In genomic region chr1:162855461-162856150, GRCh38 we compare ENCODE assay signal across 18 cellular contexts. TPM values are rescaled to one million over a fixed set of nuclear protein-coding genes. Genes with fewer than 3 reads are reported as not detected.
DNase-seq lines count a peak whose midpoint lies in the region; FAIRE-seq and TF ChIP-seq lines count a peak whose summit lies in the region.
"Had no signal": no experiment of that assay in that cellular context is flagged by ENCODE, and none has a peak within 500 bp of the region (broad histone marks: within the 10 kb centered on the region; RNA-seq: fewer than 3 reads in every experiment).

No MANE protein-coding gene starts in this region.

- no TSS peak for BruUV-seq in mammary epithelial cell (replicated peaks; lab: Mats Ljungman, UMichigan)

- DNase-seq in AG20443 (ENCODE audit: low spot score): peak; percentile 37
- DNase-seq in NCI-H82 treated with DMSO at 0.1 percent for 48 hours (lab: John Stamatoyannopoulos, UW; ENCODE audit: unreplicated experiment): peak; percentile 92
- DNase-seq in mammary epithelial cell: peak; percentile 39
- peak; percentile 36 for DNase-seq in mesendoderm
- DNase-seq in activated effector memory CD4-positive, alpha-beta T cell treated with Interleukin-2 at 50 U/mL for 16 hours: no peak
- no peak for DNase-seq in putamen (ENCODE audit: low spot score)
- DNase-seq in HuH-7 (ENCODE audit: low spot score): no peak
- DNase-seq in D721Med (ENCODE audit: insufficient read length, low spot score): no peak
- DNase-seq: activated CD4-positive, alpha-beta T cell treated with anti-CD3 and anti-CD28 coated beads, Interleukin-2, amount 50 U/mL, for 1 hour; BE2C; central memory CD4-positive, alpha-beta T cell; MV-4-11; occipital lobe; OCI-M1; stimulated activated CD4-positive, alpha-beta T cell treated with anti-CD3 and anti-CD28 coated beads, Interleukin-2, amount 100 ng/mL, for 48 hours had no signal

- no peak overlapping the region for H3K18ac ChIP-seq in mesendoderm (ENCODE audit: low read length)

- H2AK5ac ChIP-seq in mesendoderm (ENCODE audit: low read length): no peak overlapping the region

- H4K20me1 ChIP-seq in mammary epithelial cell (ENCODE audit: insufficient read depth, low read length): no peaks in the 10 kb centered on the region

- H3K4ac ChIP-seq in mesendoderm (ENCODE audit: low read depth, low read length): no peak overlapping the region

- no peak overlapping the region for H3K23ac ChIP-seq in mesendoderm (ENCODE audit: low read length)

- dilution Hi-C loops in mammary epithelial cell (cut with HindIII; ENCODE audit: low sequenced_read_pairs): loop anchor here (25.0 kb wide), 2 partner anchors 332 to 457 kb away; partner anchors contain the start of gene NUF2

- H4K8ac ChIP-seq in mesendoderm (ENCODE audit: low read depth, low read length): no peak overlapping the region

- H3K27me3 ChIP-seq in mammary epithelial cell (ENCODE audit: insufficient read depth, low read length) (no peaks in the 10 kb centered on the region), mesendoderm (ENCODE audit: insufficient read depth, low read length, poor library complexity) (no peaks in the 10 kb centered on the region)
- H3K27me3 ChIP-seq: BE2C had no signal

- no peak overlapping the region for H2AFZ ChIP-seq in mammary epithelial cell (ENCODE audit: low read depth, low read length)
- H2AFZ ChIP-seq: GM23338 had no signal

- in situ Hi-C loops in mammary epithelial cell (cut with MboI; ENCODE audit: low sequenced_read_pairs in 2 of 2): loop anchor here (5.0 to 10.0 kb wide), 3 partner anchors 319 to 462 kb away; no protein-coding TSS in a partner anchor

- H3K79me1 ChIP-seq in mesendoderm (ENCODE audit: low read length): no peaks in the 10 kb centered on the region

- H3K36me3 ChIP-seq in mammary epithelial cell (ENCODE audit: insufficient read depth, low read length): no peaks in the 10 kb centered on the region
- no peaks in the 10 kb centered on the region for H3K36me3 ChIP-seq in mesendoderm (ENCODE audit: control insufficient read depth, insufficient read depth, low read length)
- H3K36me3 ChIP-seq: BE2C had no signal

- no peak overlapping the region for H4K5ac ChIP-seq in mesendoderm (ENCODE audit: low read length)

- no peak overlapping the region for H2BK5ac ChIP-seq in mesendoderm (ENCODE audit: low read length)

- WGBS in mammary epithelial cell (ENCODE audit: low coverage, missing lambda C conversion rate): 72% methylated on average over 4 of the region's 4 CpGs
- WGBS in mesendoderm (ENCODE audit: extremely low coverage, insufficient coverage, low lambda C conversion rate): no CpG with 5 or more reads among the region's 4 CpGs

- H3K79me2 ChIP-seq in mammary epithelial cell (ENCODE audit: insufficient read depth, low read length): no peaks in the 10 kb centered on the region
- no peaks in the 10 kb centered on the region for H3K79me2 ChIP-seq in mesendoderm (ENCODE audit: control insufficient read depth, insufficient read depth, low read length)

- H3K4me3 ChIP-seq in mammary epithelial cell (replicated peaks in 1 of 3; ENCODE audit: insufficient read depth in 1 of 3, low read depth in 2 of 3, low read length in 3 of 3): no peak overlapping the region
- no peak overlapping the region for H3K4me3 ChIP-seq in mesendoderm (ENCODE audit: low read length)
- H3K4me3 ChIP-seq: GM23338 had no signal

- H3K9me3 ChIP-seq in mammary epithelial cell (replicated peaks; ENCODE audit: insufficient read depth, low read length): no peaks in the 10 kb centered on the region
- H3K9me3 ChIP-seq: BE2C had no signal

- peaks cover 38% of the 10 kb centered on the region for H3K4me1 ChIP-seq in mammary epithelial cell (ENCODE audit: insufficient read depth, low read length)
- H3K4me1 ChIP-seq in mesendoderm (ENCODE audit: control insufficient read depth, low read depth, low read length): no peaks in the 10 kb centered on the region

- intact Hi-C loops in mammary epithelial cell (cut with micrococcal nuclease): loop anchor here (2.0 to 5.0 kb wide), 2 partner anchors 52 to 465 kb away; partner anchors contain the start of gene NUF2

- TF ChIP-seq CTCF in mammary epithelial cell (conservative IDR thresholded peaks at IDR 0.05 in 1 of 2, IDR thresholded peaks at IDR 0.05 in 1 of 2; ENCODE audit: extremely low read depth in 1 of 2, insufficient read depth in 1 of 2, low read depth in 1 of 2, low read length in 2 of 2): no peak
- no peak for TF ChIP-seq CTCF in D721Med (IDR thresholded peaks at IDR 0.05; ENCODE audit: insufficient read depth, missing control alignments)

- peak overlapping the region; percentile 30 for H3K27ac ChIP-seq in mammary epithelial cell (ENCODE audit: insufficient read depth, low read depth, low read length)
- no peak overlapping the region for H3K27ac ChIP-seq in mesendoderm (ENCODE audit: low read depth, low read length)
- H3K27ac ChIP-seq: HL-60 had no signal

- peak overlapping the region; percentile 89 for H2BK15ac ChIP-seq in mesendoderm (replicated peaks; ENCODE audit: low read depth)

- CTCF ChIA-PET in mammary epithelial cell (lab: Charles Lee; ENCODE audit: low non-redundant PET): interaction anchor here (0.7 kb wide), 1 partner anchor 180 kb away, joined by 4 read pairs; no protein-coding TSS in a partner anchor

- no peak overlapping the region for H2BK120ac ChIP-seq in mesendoderm (ENCODE audit: low read depth, low read length)

- H3K9ac ChIP-seq in mammary epithelial cell (ENCODE audit: insufficient read depth, low read length) (no peak overlapping the region), mesendoderm (ENCODE audit: low read length) (no peak overlapping the region)

- no peak overlapping the region for H3K56ac ChIP-seq in mesendoderm (ENCODE audit: low read length)

- FAIRE-seq in D721Med (lab: Jason Lieb, UNC): no peak

- H3K4me2 ChIP-seq in mammary epithelial cell (ENCODE audit: insufficient read depth, low read depth, low read length) (peak overlapping the region; percentile 12), mesendoderm (ENCODE audit: low read length) (no peak overlapping the region)
- H3K4me2 ChIP-seq: GM23338 had no signal

RNA-seq across cellular contexts. Expression of gene CCDC190, which starts 5.4 kb away (rescaled TPM):
- under 1 TPM in 1 of 2 donors, not detected in 1; 0.33 TPM for total RNA-seq in mammary epithelial cell
- polyA plus RNA-seq in mammary epithelial cell: not detected
- polyA minus RNA-seq in mammary epithelial cell: not detected
- polyA plus RNA-seq in mesendoderm (2013, experiment 1 of 2): 1.6 TPM
- 0.99 TPM for polyA plus RNA-seq in mesendoderm (2013, experiment 2 of 2)
- total RNA-seq: activated T-helper 17 cell treated with anti-CD3 and anti-CD28 coated beads, Interleukin-2, amount 50 U/mL, for 72 hours; GM23338 had no signal
- polyA plus RNA-seq: GM23338 had no signal

Comparison
In these comparisons a context has a peak if more than half of its experiments do, and no peak if none do; other contexts are left out.
1. DNase-seq: peak in AG20443 (single experiment), NCI-H82 treated with DMSO at 0.1 percent for 48 hours (single experiment), mammary epithelial cell (single experiment) and mesendoderm (single experiment); none in activated effector memory CD4-positive, alpha-beta T cell treated with Interleukin-2 at 50 U/mL for 16 hours (single experiment), putamen (single experiment), HuH-7 (single experiment) and D721Med (single experiment).